In the genomic region with DNA sequence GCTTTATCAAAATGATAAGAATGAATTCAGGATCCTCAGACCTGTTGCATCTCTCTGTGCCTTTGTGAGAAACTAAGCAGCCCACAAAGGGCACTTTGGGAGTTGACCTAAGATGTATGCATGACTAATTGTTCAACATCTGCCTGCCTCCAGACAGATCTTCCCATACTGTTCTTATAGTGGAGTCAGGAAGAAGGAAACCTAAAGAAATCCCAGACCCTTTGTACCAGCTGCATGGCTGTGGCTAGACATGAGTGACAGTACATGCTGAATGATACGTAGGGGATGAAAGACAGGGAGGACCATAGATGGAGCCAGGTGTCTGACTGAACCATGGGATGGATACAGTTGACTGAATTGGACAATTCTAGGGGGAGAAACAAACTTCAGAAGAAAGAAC, we compare ENCODE assay signal across 25 cellular contexts.
"Had no signal": no experiment of that assay in that cellular context is flagged by ENCODE, and none has a peak within 500 bp of the region (broad histone marks: within the 10 kb centered on the region; RNA-seq: fewer than 3 reads in every experiment).

No MANE protein-coding gene starts in this region.

- H3K27me3 ChIP-seq: colonic mucosa, dorsolateral prefrontal cortex, gastrocnemius medialis, gastroesophageal sphincter, heart left ventricle, heart right ventricle, hepatocyte had no signal

- H3K4me1 ChIP-seq: colonic mucosa, foreskin keratinocyte, gastrocnemius medialis had no signal

- H3K4me1 Mint-ChIP-seq: endodermal cell had no signal

- H3K9me3 ChIP-seq: colonic mucosa, esophagus squamous epithelium, gastrocnemius medialis, gastroesophageal sphincter, heart left ventricle, heart right ventricle had no signal

- H3K27ac Mint-ChIP-seq: dendritic cell treated with granulocyte-macrophage colony-stimulating factor and Interleukin-4, amounts not matched to agents 40 ng/mL and 50 ng/mL, for 4 days; effector memory CD8-positive, alpha-beta T cell; endodermal cell had no signal

- H3K36me3 ChIP-seq: colonic mucosa, esophagus squamous epithelium, gastrocnemius medialis, gastroesophageal sphincter, heart left ventricle, heart right ventricle had no signal

- H3K4me3 Mint-ChIP-seq: dendritic cell treated with granulocyte-macrophage colony-stimulating factor and Interleukin-4, amounts not matched to agents 40 ng/mL and 50 ng/mL, for 4 days; effector memory CD8-positive, alpha-beta T cell; endodermal cell had no signal

- DNase-seq: colonic mucosa; cortex of kidney; dermis blood vessel endothelial cell; dorsolateral prefrontal cortex; effector CD4-positive, alpha-beta T cell; effector CD8-positive, alpha-beta T cell; effector memory CD4-positive, alpha-beta T cell; effector memory CD8-positive, alpha-beta T cell; endodermal cell; erythroblast; esophagus squamous epithelium; foreskin fibroblast; foreskin keratinocyte; foreskin melanocyte; gastrocnemius medialis; glutamatergic neuron; head of caudate nucleus; heart left ventricle; heart right ventricle had no signal

- H3K4me3 ChIP-seq: colonic mucosa, coronary artery, dorsolateral prefrontal cortex, esophagus squamous epithelium, gastrocnemius medialis, gastroesophageal sphincter, heart left ventricle, heart right ventricle, hepatocyte had no signal

- ATAC-seq: effector memory CD8-positive, alpha-beta T cell; esophagus mucosa; foreskin keratinocyte; gastrocnemius medialis; gastroesophageal sphincter; heart right ventricle had no signal

- H3K9me3 Mint-ChIP-seq: effector memory CD8-positive, alpha-beta T cell had no signal

- H3K27ac ChIP-seq: colonic mucosa, coronary artery, dorsolateral prefrontal cortex, epithelial cell of prostate, esophagus squamous epithelium, foreskin keratinocyte, gastrocnemius medialis, gastroesophageal sphincter, heart left ventricle, heart right ventricle, hepatocyte had no signal
